8 cellular contexts compared by ENCODE assay signal in genomic region chr13:46053162-46054012, GRCh38. TPM values are rescaled to one million over a fixed set of nuclear protein-coding genes. Genes with fewer than 3 reads are reported as not detected.
DNase-seq lines count a peak whose midpoint lies in the region; ATAC-seq and TF ChIP-seq lines count a peak whose summit lies in the region.

No MANE protein-coding gene starts in this region.

- no peak for ATAC-seq in GM21717 (IDR thresholded peaks at IDR 0.05; ENCODE audit: unreplicated experiment)
- ATAC-seq in HG03457 (IDR thresholded peaks at IDR 0.05; ENCODE audit: unreplicated experiment): no peak
- no peak for ATAC-seq in GM19023 (IDR thresholded peaks at IDR 0.05; ENCODE audit: unreplicated experiment)

- DNase-seq in A673 (ENCODE audit: low spot score): no peak
- no peak for DNase-seq in chondrocyte (ENCODE audit: low spot score)
- no peak for DNase-seq in HEK293T (ENCODE audit: extremely low spot score)

- intact Hi-C loops in A673 (cut with micrococcal nuclease; ENCODE audit: unreplicated experiment): loop anchor here (2.0 kb wide), 2 partner anchors 63 to 71 kb away; no protein-coding TSS in a partner anchor

- peak overlapping the region; percentile 89 for H3K4me3 ChIP-seq in A673 (ENCODE audit: low read depth, low read length, poor library complexity, severe bottlenecking)
- peak overlapping the region; percentile 76 to 88 for H3K4me3 ChIP-seq in muscle layer of duodenum (ENCODE audit: low read depth in 1 of 2, low read length in 2 of 2)

- peaks cover 31% of the 10 kb centered on the region for H3K4me1 ChIP-seq in A673 (ENCODE audit: insufficient read depth, low read length, poor library complexity, severe bottlenecking)
- H3K4me1 ChIP-seq in muscle layer of duodenum (ENCODE audit: control insufficient read depth in 1 of 2, insufficient read depth in 2 of 2, low read length in 2 of 2): peaks cover 8 to 24% of the 10 kb centered on the region in 2 donors

- H3K9me3 Mint-ChIP-seq in IgD-negative memory B cell: peaks cover 0 to 3% (median 0%) of the 10 kb centered on the region in 3 donors
- H3K9me3 Mint-ChIP-seq in chondrocyte (ENCODE audit: low read depth): no peaks in the 10 kb centered on the region

- peaks cover 3% of the 10 kb centered on the region for H3K36me3 Mint-ChIP-seq in IgD-negative memory B cell
- no peaks in the 10 kb centered on the region for H3K36me3 Mint-ChIP-seq in chondrocyte (ENCODE audit: low read depth)

- H3K27me3 Mint-ChIP-seq in IgD-negative memory B cell: peaks cover 4% of the 10 kb centered on the region
- no peaks in the 10 kb centered on the region for H3K27me3 Mint-ChIP-seq in chondrocyte (ENCODE audit: low read depth)

- no peaks in the 10 kb centered on the region for H3K9me3 ChIP-seq in A673 (ENCODE audit: low read depth, low read length, poor library complexity, severe bottlenecking)
- no peaks in the 10 kb centered on the region for H3K9me3 ChIP-seq in muscle layer of duodenum (ENCODE audit: control insufficient read depth in 1 of 2, low read length in 2 of 2)

- H3K36me3 ChIP-seq in A673 (ENCODE audit: insufficient read depth, low read length, poor library complexity, severe bottlenecking) (peaks cover 20% of the 10 kb centered on the region), muscle layer of duodenum (ENCODE audit: control insufficient read depth in 1 of 2, insufficient read depth in 2 of 2, low read length in 2 of 2) (no peaks in the 10 kb centered on the region)

- no peaks in the 10 kb centered on the region for H3K27me3 ChIP-seq in A673 (replicated peaks; ENCODE audit: insufficient read depth, low read depth, low read length, poor library complexity)
- H3K27me3 ChIP-seq in muscle layer of duodenum (ENCODE audit: low read depth, low read length): no peaks in the 10 kb centered on the region

- H3K27ac Mint-ChIP-seq in IgD-negative memory B cell: peak overlapping the region; percentile 43 to 97 (median 94)
- H3K27ac Mint-ChIP-seq in chondrocyte (ENCODE audit: unreplicated experiment): peak overlapping the region; percentile 99

- CTCF ChIA-PET in A673 (lab: Charles Lee) (no interaction called here), HEK293T (lab: Yijun Ruan, JAX) (no interaction called here)

- H3K27ac ChIP-seq in A673 (ENCODE audit: low read depth, low read length, poor library complexity, severe bottlenecking) (peak overlapping the region; percentile 98), muscle layer of duodenum (ENCODE audit: low read length) (peak overlapping the region; percentile 87)

- TSS peak; percentile 64 for BruUV-seq in A673 (replicated peaks; lab: Mats Ljungman, UMichigan)

- peaks cover 12 to 26% (median 19%) of the 10 kb centered on the region in 3 donors for H3K4me1 Mint-ChIP-seq in IgD-negative memory B cell
- H3K4me1 Mint-ChIP-seq in chondrocyte (ENCODE audit: low read depth): peaks cover 35% of the 10 kb centered on the region

- TF ChIP-seq CTCF in A673 (conservative IDR thresholded peaks at IDR 0.05; ENCODE audit: low read depth, low read length) (no peak), chondrocyte (IDR thresholded peaks at IDR 0.05) (no peak)

- H3K4me3 Mint-ChIP-seq in IgD-negative memory B cell (peak overlapping the region; percentile 82 to 96 (median 94)), chondrocyte (ENCODE audit: unreplicated experiment) (peak overlapping the region; percentile 97)

- POLR2A ChIA-PET in A673 (lab: Charles Lee; ENCODE audit: low non-redundant PET): interaction anchor here (0.7 kb wide), 1 partner anchor 1838 kb away, joined by 4 read pairs; no protein-coding TSS in a partner anchor
- POLR2A ChIA-PET in HEK293T (lab: Yijun Ruan, JAX): interaction anchor here (1.0 to 1.3 kb wide), 3 partner anchors 9 to 44 kb away, joined by 3 read pairs; no protein-coding TSS in a partner anchor

TF ChIP-seq in HEK293T, 16 proteins besides CTCF, POLR2A, EP300 and RAD21:
- TF ChIP-seq, protein P1, sequence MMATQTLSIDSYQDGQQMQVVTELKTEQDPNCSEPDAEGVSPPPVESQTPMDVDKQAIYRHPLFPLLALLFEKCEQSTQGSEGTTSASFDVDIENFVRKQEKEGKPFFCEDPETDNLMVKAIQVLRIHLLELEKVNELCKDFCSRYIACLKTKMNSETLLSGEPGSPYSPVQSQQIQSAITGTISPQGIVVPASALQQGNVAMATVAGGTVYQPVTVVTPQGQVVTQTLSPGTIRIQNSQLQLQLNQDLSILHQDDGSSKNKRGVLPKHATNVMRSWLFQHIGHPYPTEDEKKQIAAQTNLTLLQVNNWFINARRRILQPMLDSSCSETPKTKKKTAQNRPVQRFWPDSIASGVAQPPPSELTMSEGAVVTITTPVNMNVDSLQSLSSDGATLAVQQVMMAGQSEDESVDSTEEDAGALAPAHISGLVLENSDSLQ (IDR thresholded peaks at IDR 0.05): no peak
- TF ChIP-seq TARDBP (IDR thresholded peaks at IDR 0.05) (no peak), ELF4 (IDR thresholded peaks at IDR 0.05) (no peak), FOXK2 (IDR thresholded peaks at IDR 0.05) (no peak), NFRKB (IDR thresholded peaks at IDR 0.05) (no peak), SP1 (IDR thresholded peaks at IDR 0.05) (no peak), CTBP1 (IDR thresholded peaks at IDR 0.05; ENCODE audit: borderline replicate concordance) (no peak), L3MBTL2 (conservative IDR thresholded peaks at IDR 0.05) (no peak), SUZ12 (IDR thresholded peaks at IDR 0.05) (no peak), FOXM1 (IDR thresholded peaks at IDR 0.05; ENCODE audit: borderline replicate concordance) (no peak)

RNA-seq across cellular contexts. Expression of gene ZC3H13, which starts 0.8 kb away (rescaled TPM):
- 373 and 378 TPM in 2 replicates for total RNA-seq in A673 (2021)
- 59.8 TPM for polyA plus RNA-seq in IgD-negative memory B cell
- 38.8 to 45.0 TPM (median 39.6 TPM) in 3 replicates for total RNA-seq in chondrocyte

RNA-seq across cellular contexts. Expression of gene CPB2, which starts 51.4 kb away (rescaled TPM):
- total RNA-seq in A673 (2021) (5.0 and 5.5 TPM in 2 replicates), chondrocyte (not detected in 3 replicates)
- 0.14 TPM for polyA plus RNA-seq in IgD-negative memory B cell
